ENCODE assay signal across 10 cellular contexts in genomic region chr22:36453266-36453607, GRCh38. TPM values are rescaled to one million over a fixed set of nuclear protein-coding genes. Genes with fewer than 3 reads are reported as not detected.
A peak's percentile ranks its signal among the peaks of the same experiment; 100 is the strongest.
DNase-seq lines count a peak whose midpoint lies in the region; ATAC-seq and TF ChIP-seq lines count a peak whose summit lies in the region.
"Had no signal": no experiment of that assay in that cellular context is flagged by ENCODE, and none has a peak within 500 bp of the region (broad histone marks: within the 10 kb centered on the region; RNA-seq: fewer than 3 reads in every experiment).

No MANE protein-coding gene starts in this region.

- no peak for DNase-seq in CD4-positive, alpha-beta T cell
- peak; percentile 45 for DNase-seq in GM20000 (ENCODE audit: low spot score)
- DNase-seq in activated naive CD8-positive, alpha-beta T cell treated with anti-CD3 and anti-CD28 coated beads for 36 hours = no peak
- no peak for DNase-seq in neural crest cell (ENCODE audit: low read depth, low spot score)
- DNase-seq in LoVo (ENCODE audit: low spot score) = no peak
- DNase-seq in H7 = no peak
- DNase-seq: effector CD8-positive, alpha-beta T cell; NCI-H1417 treated with DMSO at 0.1 percent for 48 hours had no signal

- POLR2A ChIA-PET in CD4-positive, alpha-beta T cell (lab: Charles Lee) = interaction anchor here (1.6 to 1.8 kb wide), 2 partner anchors 18 to 122 kb away, joined by 5 to 9 read pairs; no protein-coding TSS in a partner anchor

- H3K36me3 Mint-ChIP-seq in CD4-positive, alpha-beta T cell (ENCODE audit: low read depth) = no peaks in the 10 kb centered on the region
- peaks cover 2% of the 10 kb centered on the region for H3K36me3 Mint-ChIP-seq in activated naive CD8-positive, alpha-beta T cell treated with anti-CD3 and anti-CD28 coated beads for 36 hours
- no peaks in the 10 kb centered on the region for H3K36me3 Mint-ChIP-seq in neural crest cell (ENCODE audit: low read depth)

- H3K4me1 Mint-ChIP-seq in CD4-positive, alpha-beta T cell (ENCODE audit: low read depth) = peaks cover 55% of the 10 kb centered on the region
- peaks cover 42% of the 10 kb centered on the region for H3K4me1 Mint-ChIP-seq in activated naive CD8-positive, alpha-beta T cell treated with anti-CD3 and anti-CD28 coated beads for 36 hours
- peaks cover 11% of the 10 kb centered on the region for H3K4me1 Mint-ChIP-seq in neural crest cell

- peak overlapping the region; percentile 65 for H3K4me3 Mint-ChIP-seq in CD4-positive, alpha-beta T cell
- H3K4me3 Mint-ChIP-seq in activated naive CD8-positive, alpha-beta T cell treated with anti-CD3 and anti-CD28 coated beads for 36 hours = peak overlapping the region; percentile 67
- H3K4me3 Mint-ChIP-seq in neural crest cell = peak overlapping the region; percentile 52

- no peaks in the 10 kb centered on the region for H3K9me3 ChIP-seq in CD4-positive, alpha-beta T cell (ENCODE audit: control insufficient read depth, low read length)

- H3K4me3 ChIP-seq in H7 (ENCODE audit: insufficient read depth, low read depth, low read length) = no peak overlapping the region

- H3K27ac ChIP-seq in CD4-positive, alpha-beta T cell (ENCODE audit: low read depth, low read length) = no peak overlapping the region

- H3K36me3 ChIP-seq in H7 (replicated peaks; ENCODE audit: control insufficient read depth, insufficient read depth, low read length) = no peaks in the 10 kb centered on the region

- CTCF ChIA-PET in CD4-positive, alpha-beta T cell (lab: Charles Lee) = interaction anchor here (1.4 kb wide), 1 partner anchor 17 kb away, joined by 6 read pairs; no protein-coding TSS in a partner anchor

- intact Hi-C loops in CD4-positive, alpha-beta T cell (cut with DNase I, micrococcal nuclease) = loop anchor here in 1 of 2 experiments (5.0 kb wide), 2 partner anchors 46 to 121 kb away; no protein-coding TSS in a partner anchor

- TF ChIP-seq CTCF in CD4-positive, alpha-beta T cell (IDR thresholded peaks at IDR 0.05) = no peak
- TF ChIP-seq CTCF in GM20000 (IDR thresholded peaks at IDR 0.05; ENCODE audit: extremely low read depth, missing control alignments) (no peak), neural crest cell (conservative IDR thresholded peaks at IDR 0.05) (no peak)

- ATAC-seq in CD4-positive, alpha-beta T cell (ENCODE audit: poor library complexity) = no peak
- no peak for ATAC-seq in GM19324 (IDR thresholded peaks at IDR 0.05; ENCODE audit: low FRiP score, unreplicated experiment)
- no peak for ATAC-seq in HG03442 (IDR thresholded peaks at IDR 0.05; ENCODE audit: unreplicated experiment)

- no peaks in the 10 kb centered on the region for H3K27me3 ChIP-seq in CD4-positive, alpha-beta T cell (ENCODE audit: control insufficient read depth, insufficient read depth, low read length)
- H3K27me3 ChIP-seq in H7 (ENCODE audit: control insufficient read depth, insufficient read depth, low read length) = no peaks in the 10 kb centered on the region; the same call in 1 of the 2 replicates

- no peaks in the 10 kb centered on the region for H3K9me3 Mint-ChIP-seq in CD4-positive, alpha-beta T cell
- no peaks in the 10 kb centered on the region for H3K9me3 Mint-ChIP-seq in activated naive CD8-positive, alpha-beta T cell treated with anti-CD3 and anti-CD28 coated beads for 36 hours
- H3K9me3 Mint-ChIP-seq in neural crest cell = no peaks in the 10 kb centered on the region

- no peaks in the 10 kb centered on the region for H3K27me3 Mint-ChIP-seq in CD4-positive, alpha-beta T cell
- no peaks in the 10 kb centered on the region for H3K27me3 Mint-ChIP-seq in activated naive CD8-positive, alpha-beta T cell treated with anti-CD3 and anti-CD28 coated beads for 36 hours
- no peaks in the 10 kb centered on the region for H3K27me3 Mint-ChIP-seq in neural crest cell (ENCODE audit: low read depth)

- H3K27ac Mint-ChIP-seq in CD4-positive, alpha-beta T cell = peak overlapping the region; percentile 93
- H3K27ac Mint-ChIP-seq in activated naive CD8-positive, alpha-beta T cell treated with anti-CD3 and anti-CD28 coated beads for 36 hours = peak overlapping the region; percentile 91
- H3K27ac Mint-ChIP-seq in neural crest cell (ENCODE audit: unreplicated experiment) = no peak overlapping the region

RNA-seq across cellular contexts. Expression of gene TXN2, which starts 28.2 kb away (rescaled TPM):
- total RNA-seq in CD4-positive, alpha-beta T cell = 10 to 100 TPM; 26.4 to 26.5 TPM
- 100 to 1,000 TPM; 112 to 113 TPM for total RNA-seq in activated naive CD8-positive, alpha-beta T cell treated with anti-CD3 and anti-CD28 coated beads for 36 hours
- total RNA-seq in neural crest cell = 77.9 and 78.0 TPM in 2 replicates
- total RNA-seq in H7 (2014; rRNA removed; shearing (Covaris generic)) = 22.4 and 29.8 TPM in 2 replicates

RNA-seq across cellular contexts. Expression of gene FOXRED2, which starts 53.6 kb away (rescaled TPM):
- total RNA-seq in CD4-positive, alpha-beta T cell = 1 to 10 TPM; 1.8 to 2.3 TPM
- 10 to 100 TPM; 26.0 to 28.4 TPM for total RNA-seq in activated naive CD8-positive, alpha-beta T cell treated with anti-CD3 and anti-CD28 coated beads for 36 hours
- 44.8 and 45.1 TPM in 2 replicates for total RNA-seq in neural crest cell
- 12.5 and 18.3 TPM in 2 replicates for total RNA-seq in H7 (2014; rRNA removed; shearing (Covaris generic))
